In the genomic region with DNA sequence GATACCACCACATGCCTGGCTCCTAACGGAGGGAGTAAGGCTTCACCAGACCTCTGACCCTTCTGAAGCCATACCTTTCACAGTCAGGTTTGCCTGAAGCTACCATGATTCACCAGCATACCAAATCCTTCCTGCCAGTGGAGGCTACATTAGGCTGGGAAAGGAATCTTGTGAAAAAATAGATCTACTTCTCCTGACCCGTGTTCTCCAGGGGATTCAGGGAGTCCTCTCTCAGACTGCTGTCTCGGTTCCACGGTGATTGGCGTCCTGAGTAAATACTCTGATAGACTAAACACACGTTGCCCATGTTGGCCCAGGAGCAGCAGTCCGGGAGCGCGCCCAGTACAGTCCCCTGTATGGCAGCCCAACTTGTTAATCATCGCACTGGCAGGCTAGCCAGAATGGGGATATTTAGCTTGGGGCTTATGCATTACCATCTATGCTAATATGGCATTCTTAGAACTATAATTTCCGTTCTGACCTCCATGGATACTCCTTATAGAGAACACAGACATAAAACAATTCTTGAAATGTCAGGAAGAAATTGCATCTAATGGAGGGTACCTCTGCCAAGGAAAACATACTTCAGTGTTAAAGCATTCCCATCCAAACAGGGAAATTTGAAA, we compare ENCODE assay signal across 18 cellular contexts.
DNase-seq lines count a peak whose midpoint lies in the region; ATAC-seq and TF ChIP-seq lines count a peak whose summit lies in the region.
"Had no signal": no experiment of that assay in that cellular context is flagged by ENCODE, and none has a peak within 500 bp of the region (broad histone marks: within the 10 kb centered on the region; RNA-seq: fewer than 3 reads in every experiment).

No MANE protein-coding gene starts in this region.

- no peaks in the 10 kb centered on the region for H3K27me3 Mint-ChIP-seq in MCF 10A (ENCODE audit: insufficient read depth, unreplicated experiment)

- WGBS in mammary epithelial cell (ENCODE audit: low coverage, missing lambda C conversion rate) = 57% methylated on average over 11 of the region's 11 CpGs

- in situ Hi-C loops in mammary epithelial cell (cut with MboI; ENCODE audit: low sequenced_read_pairs in 2 of 2) = loop anchor here in 1 of 2 donors (25.0 kb wide), 1 partner anchor 290 kb away; no protein-coding TSS in a partner anchor

- dilution Hi-C loops in mammary epithelial cell (cut with HindIII; ENCODE audit: low sequenced_read_pairs) = no loop called here

- intact Hi-C loops in mammary epithelial cell (cut with micrococcal nuclease) = no loop called here
- intact Hi-C loops in MCF 10A (cut with micrococcal nuclease) = no loop called here
- intact Hi-C loops in left lung (cut with DNase I) = no loop called here

- H3K4me3 ChIP-seq in mammary epithelial cell (replicated peaks in 1 of 3; ENCODE audit: insufficient read depth in 1 of 3, low read depth in 2 of 3, low read length in 3 of 3) (no peak overlapping the region), fibroblast of lung (replicated peaks in 1 of 4; ENCODE audit: control extremely low read depth in 1 of 4, insufficient read depth in 1 of 4, low read depth in 3 of 4, low read length in 4 of 4) (no peak overlapping the region), left lung (no peak overlapping the region)

- no peaks in the 10 kb centered on the region for H3K4me1 Mint-ChIP-seq in MCF 10A (ENCODE audit: insufficient read depth, unreplicated experiment)
- H3K4me1 Mint-ChIP-seq: activated CD8-positive, alpha-beta memory T cell treated with anti-CD3 and anti-CD28 coated beads, Interleukin-2, amount 10 ng/mL, durations not matched to agents 7 days and 5 days had no signal

- H3K27ac Mint-ChIP-seq in MCF 10A (ENCODE audit: low read depth, unreplicated experiment) = no peak overlapping the region
- H3K27ac Mint-ChIP-seq: activated CD8-positive, alpha-beta memory T cell treated with anti-CD3 and anti-CD28 coated beads, Interleukin-2, amount 10 ng/mL, durations not matched to agents 7 days and 5 days; endodermal cell; T-helper 1 cell treated with Interleukin-12 subunit alpha and Interleukin-12 subunit beta and Interleukin-4 antibody, amounts not matched to agents 30 μg/mL and 1 μg/mL, for 36 hours had no signal

- H3K27ac ChIP-seq in mammary epithelial cell (ENCODE audit: insufficient read depth, low read depth, low read length) (peak overlapping the region; percentile 39), fibroblast of lung (ENCODE audit: insufficient read depth, low read length) (no peak overlapping the region), left lung (no peak overlapping the region)
- H3K27ac ChIP-seq: RWPE1 had no signal

- DNase-seq in mammary epithelial cell (peak; percentile 29), MCF 10A (ENCODE audit: unreplicated experiment) (no peak), fibroblast of lung (ENCODE audit: low read depth in 2 of 2) (peak; percentile 50 to 53), left lung (no peak), ureter (ENCODE audit: low spot score) (peak; percentile 49)
- DNase-seq: activated CD4-positive, CD25-positive, alpha-beta regulatory T cell; activated CD8-positive, alpha-beta memory T cell treated with anti-CD3 and anti-CD28 coated beads, Interleukin-2, amount 10 ng/mL, durations not matched to agents 7 days and 5 days; endodermal cell; Karpas-422; NCI-H1694 treated with DMSO at 0.1 percent for 48 hours; NCI-H526 treated with DMSO at 0.1 percent for 48 hours; substantia nigra had no signal

- POLR2A ChIA-PET in MCF 10A (lab: Yijun Ruan, JAX) = no interaction called here

- H2AFZ ChIP-seq in mammary epithelial cell (ENCODE audit: low read depth, low read length) = peak overlapping the region; percentile 64
- no peak overlapping the region for H2AFZ ChIP-seq in fibroblast of lung (ENCODE audit: low read length)

- H3K36me3 ChIP-seq in mammary epithelial cell (ENCODE audit: insufficient read depth, low read length) (no peaks in the 10 kb centered on the region), fibroblast of lung (ENCODE audit: control insufficient read depth, insufficient read depth, low read length) (no peaks in the 10 kb centered on the region), left lung (no peaks in the 10 kb centered on the region)

- H3K4me1 ChIP-seq in mammary epithelial cell (ENCODE audit: insufficient read depth, low read length) (peaks cover 18% of the 10 kb centered on the region), fibroblast of lung (ENCODE audit: control insufficient read depth, extremely low read depth, insufficient read depth, low read length) (peaks cover 6% of the 10 kb centered on the region), left lung (peaks cover 5 to 8% of the 10 kb centered on the region in 2 donors)

- no peaks in the 10 kb centered on the region for H3K9me3 ChIP-seq in mammary epithelial cell (replicated peaks; ENCODE audit: insufficient read depth, low read length)
- no peaks in the 10 kb centered on the region for H3K9me3 ChIP-seq in fibroblast of lung (ENCODE audit: control insufficient read depth, insufficient read depth, low read depth, low read length)
- no peaks in the 10 kb centered on the region for H3K9me3 ChIP-seq in left lung

- H3K9ac ChIP-seq in mammary epithelial cell (ENCODE audit: insufficient read depth, low read length) = no peak overlapping the region
- H3K9ac ChIP-seq in fibroblast of lung (ENCODE audit: insufficient read depth, low read length) = no peak overlapping the region

- no peaks in the 10 kb centered on the region for H3K36me3 Mint-ChIP-seq in MCF 10A (ENCODE audit: insufficient read depth, unreplicated experiment)
- H3K36me3 Mint-ChIP-seq: activated CD8-positive, alpha-beta memory T cell treated with anti-CD3 and anti-CD28 coated beads, Interleukin-2, amount 10 ng/mL, durations not matched to agents 7 days and 5 days had no signal

- no peaks in the 10 kb centered on the region for H3K27me3 ChIP-seq in mammary epithelial cell (ENCODE audit: insufficient read depth, low read length)
- H3K27me3 ChIP-seq in fibroblast of lung (ENCODE audit: control insufficient read depth, insufficient read depth, low read length) = no peaks in the 10 kb centered on the region
- no peaks in the 10 kb centered on the region for H3K27me3 ChIP-seq in left lung

- CTCF ChIA-PET in mammary epithelial cell (lab: Charles Lee; ENCODE audit: low non-redundant PET) (no interaction called here), MCF 10A (lab: Yijun Ruan, JAX) (interaction anchor here (0.9 kb wide), 1 partner anchor 12 kb away, joined by 6 read pairs; no protein-coding TSS in a partner anchor)

- H3K4me2 ChIP-seq in mammary epithelial cell (ENCODE audit: insufficient read depth, low read depth, low read length) (peak overlapping the region; percentile 49), fibroblast of lung (ENCODE audit: extremely low read depth, insufficient read depth, low read length) (no peak overlapping the region)

- ATAC-seq in left lung = peak; percentile 32
- no peak for ATAC-seq in HG03378 (IDR thresholded peaks at IDR 0.05; ENCODE audit: unreplicated experiment)
- ATAC-seq in HG03159 (IDR thresholded peaks at IDR 0.05; ENCODE audit: unreplicated experiment) = no peak
- ATAC-seq in HG02798 (IDR thresholded peaks at IDR 0.05; ENCODE audit: poor library complexity, unreplicated experiment) = no peak
- ATAC-seq: activated CD8-positive, alpha-beta memory T cell treated with anti-CD3 and anti-CD28 coated beads, Interleukin-2, amount 10 ng/mL, durations not matched to agents 7 days and 5 days; left lobe of liver had no signal

- no peak overlapping the region for H3K4me3 Mint-ChIP-seq in MCF 10A (ENCODE audit: unreplicated experiment)
- H3K4me3 Mint-ChIP-seq: activated CD8-positive, alpha-beta memory T cell treated with anti-CD3 and anti-CD28 coated beads, Interleukin-2, amount 10 ng/mL, durations not matched to agents 7 days and 5 days; endodermal cell; T-helper 1 cell treated with Interleukin-12 subunit alpha and Interleukin-12 subunit beta and Interleukin-4 antibody, amounts not matched to agents 30 μg/mL and 1 μg/mL, for 36 hours had no signal

- no peaks in the 10 kb centered on the region for H3K79me2 ChIP-seq in mammary epithelial cell (ENCODE audit: insufficient read depth, low read length)
- no peaks in the 10 kb centered on the region for H3K79me2 ChIP-seq in fibroblast of lung (ENCODE audit: control insufficient read depth, insufficient read depth, low read length)

- no peaks in the 10 kb centered on the region for H3K9me3 Mint-ChIP-seq in MCF 10A (ENCODE audit: unreplicated experiment)
- H3K9me3 Mint-ChIP-seq: endodermal cell; T-helper 1 cell treated with Interleukin-12 subunit alpha and Interleukin-12 subunit beta and Interleukin-4 antibody, amounts not matched to agents 30 μg/mL and 1 μg/mL, for 36 hours had no signal

- TF ChIP-seq CTCF in mammary epithelial cell (conservative IDR thresholded peaks at IDR 0.05 in 1 of 2, IDR thresholded peaks at IDR 0.05 in 1 of 2; ENCODE audit: extremely low read depth in 1 of 2, insufficient read depth in 1 of 2, low read depth in 1 of 2, low read length in 2 of 2) = no peak
- no peak for TF ChIP-seq CTCF in MCF 10A (IDR thresholded peaks at IDR 0.05; ENCODE audit: unreplicated experiment)
- TF ChIP-seq CTCF in fibroblast of lung (conservative IDR thresholded peaks at IDR 0.05 in 1 of 2, IDR thresholded peaks at IDR 0.05 in 1 of 2; ENCODE audit: low read depth in 1 of 2, low read length in 2 of 2) = no peak
- TF ChIP-seq CTCF in left lung (IDR thresholded peaks at IDR 0.05) = no peak

- H4K20me1 ChIP-seq in mammary epithelial cell (ENCODE audit: insufficient read depth, low read length) (no peaks in the 10 kb centered on the region), fibroblast of lung (ENCODE audit: control insufficient read depth, extremely low read depth, insufficient read depth, low read length) (no peaks in the 10 kb centered on the region)

- BruUV-seq in mammary epithelial cell (replicated peaks; lab: Mats Ljungman, UMichigan) (no TSS peak), MCF 10A (replicated peaks; lab: Mats Ljungman, UMichigan) (no TSS peak)

Comparison
In these comparisons a context has a peak if more than half of its experiments do, and no peak if none do; other contexts are left out.
1. DNase-seq: peak in mammary epithelial cell (single experiment), fibroblast of lung (2 of 2) and ureter (single experiment); none in MCF 10A (single experiment) and left lung (0 of 2).